6 cellular contexts compared by ENCODE assay signal in genomic region chr4:189917161-189917891, GRCh38.
"Had no signal": no experiment of that assay in that cellular context is flagged by ENCODE, and none has a peak within 500 bp of the region (broad histone marks: within the 10 kb centered on the region; RNA-seq: fewer than 3 reads in every experiment).

No MANE protein-coding gene starts in this region.

- H3K27ac Mint-ChIP-seq: IgD-negative memory B cell had no signal

- H3K27ac ChIP-seq: HL-60 had no signal

- H3K4me3 ChIP-seq: K562 had no signal

- H3K27me3 Mint-ChIP-seq: IgD-negative memory B cell had no signal

- DNase-seq: IMR-90, KBM-7, KG1 had no signal

- H3K4me3 Mint-ChIP-seq: IgD-negative memory B cell had no signal
